18 cellular contexts compared by ENCODE assay signal in genomic region chrX:31543565-31544125, GRCh38.
DNase-seq lines count a peak whose midpoint lies in the region; TF ChIP-seq lines count a peak whose summit lies in the region.
"Had no signal": no experiment of that assay in that cellular context is flagged by ENCODE, and none has a peak within 500 bp of the region (broad histone marks: within the 10 kb centered on the region; RNA-seq: fewer than 3 reads in every experiment).

No MANE protein-coding gene starts in this region.

- H3K23ac ChIP-seq in mesendoderm (ENCODE audit: low read length): no peak overlapping the region

- H3K9me3 ChIP-seq in A673 (ENCODE audit: low read depth, low read length, poor library complexity, severe bottlenecking) (no peaks in the 10 kb centered on the region), colonic mucosa (no peaks in the 10 kb centered on the region)
- H3K9me3 ChIP-seq: A549, BLaER1 had no signal

- H3K4me1 ChIP-seq in mesendoderm (ENCODE audit: control insufficient read depth, low read depth, low read length) (no peaks in the 10 kb centered on the region), A673 (ENCODE audit: insufficient read depth, low read length, poor library complexity, severe bottlenecking) (no peaks in the 10 kb centered on the region), colonic mucosa (no peaks in the 10 kb centered on the region)
- H3K4me1 ChIP-seq: A549, BLaER1 had no signal

- no peak overlapping the region for H3K4me3 ChIP-seq in fibroblast of the aortic adventitia (ENCODE audit: low read depth, low read length)
- H3K4me3 ChIP-seq in mesendoderm (ENCODE audit: low read length): no peak overlapping the region
- no peak overlapping the region for H3K4me3 ChIP-seq in A673 (ENCODE audit: low read depth, low read length, poor library complexity, severe bottlenecking)
- no peak overlapping the region for H3K4me3 ChIP-seq in colonic mucosa
- H3K4me3 ChIP-seq: A549, BLaER1, GM12878 had no signal

- CTCF ChIA-PET in A673 (lab: Charles Lee): no interaction called here

- no peak overlapping the region for H3K18ac ChIP-seq in mesendoderm (ENCODE audit: low read length)

- H2BK15ac ChIP-seq in mesendoderm (replicated peaks; ENCODE audit: low read depth): no peak overlapping the region

- H3K4me2 ChIP-seq in mesendoderm (ENCODE audit: low read length): no peak overlapping the region
- H3K4me2 ChIP-seq: A549, BLaER1 had no signal

- DNase-seq in EH (ENCODE audit: low read depth) (peak; percentile 39), amniotic epithelial cell (ENCODE audit: low read depth) (peak; percentile 48), fibroblast of the aortic adventitia (ENCODE audit: low read depth) (peak; percentile 19), mesendoderm (peak; percentile 35), NCI-H510A treated with DMSO at 0.1 percent for 48 hours (lab: John Stamatoyannopoulos, UW) (no peak), A673 (ENCODE audit: low spot score) (no peak), colonic mucosa (no peak)
- DNase-seq in stimulated activated naive CD4-positive, alpha-beta T cell treated with Interleukin-2 at 50 U/mL for 16 hours (lab: John Stamatoyannopoulos, UW): no peak
- DNase-seq: Calu3; CD4-positive, alpha-beta memory T cell; DMS79 treated with DMSO at 0.1 percent for 48 hours; EL; H9; IMR-90; KBM-7 had no signal

- H3K36me3 ChIP-seq in mesendoderm (ENCODE audit: control insufficient read depth, insufficient read depth, low read length) (no peaks in the 10 kb centered on the region), A673 (ENCODE audit: insufficient read depth, low read length, poor library complexity, severe bottlenecking) (no peaks in the 10 kb centered on the region), colonic mucosa (no peaks in the 10 kb centered on the region)
- H3K36me3 ChIP-seq: BLaER1 had no signal

- H3K79me2 ChIP-seq in mesendoderm (ENCODE audit: control insufficient read depth, insufficient read depth, low read length): no peaks in the 10 kb centered on the region

- H3K9ac ChIP-seq in mesendoderm (ENCODE audit: low read length): no peak overlapping the region
- H3K9ac ChIP-seq in colonic mucosa (ENCODE audit: low read depth in 2 of 2, low read length in 2 of 2): no peak overlapping the region
- H3K9ac ChIP-seq: BLaER1 had no signal

- H2AK5ac ChIP-seq in mesendoderm (ENCODE audit: low read length): no peak overlapping the region

- H3K27ac ChIP-seq in mesendoderm (ENCODE audit: low read depth, low read length): no peak overlapping the region
- no peak overlapping the region for H3K27ac ChIP-seq in A673 (ENCODE audit: low read depth, low read length, poor library complexity, severe bottlenecking)
- no peak overlapping the region for H3K27ac ChIP-seq in colonic mucosa
- H3K27ac ChIP-seq: A549, BLaER1 had no signal

- no peaks in the 10 kb centered on the region for H3K79me1 ChIP-seq in mesendoderm (ENCODE audit: low read length)

- H2BK120ac ChIP-seq in mesendoderm (ENCODE audit: low read depth, low read length): no peak overlapping the region

- no TSS peak for BruUV-seq in A673 (replicated peaks; lab: Mats Ljungman, UMichigan)

- intact Hi-C loops in A673 (cut with micrococcal nuclease; ENCODE audit: unreplicated experiment): no loop called here
- intact Hi-C loops in colonic mucosa (cut with DNase I): no loop called here

- POLR2A ChIA-PET in A673 (lab: Charles Lee; ENCODE audit: low non-redundant PET): no interaction called here

- H3K4ac ChIP-seq in mesendoderm (ENCODE audit: low read depth, low read length): no peak overlapping the region

- H3K56ac ChIP-seq in mesendoderm (ENCODE audit: low read length): no peak overlapping the region

- no CpG with 5 or more reads among the region's 8 CpGs for WGBS in mesendoderm (ENCODE audit: extremely low coverage, insufficient coverage, low lambda C conversion rate)

- TF ChIP-seq CTCF in fibroblast of the aortic adventitia (IDR thresholded peaks at IDR 0.05; ENCODE audit: insufficient read depth, low read length) (no peak), A673 (conservative IDR thresholded peaks at IDR 0.05; ENCODE audit: low read depth, low read length) (no peak), colonic mucosa (IDR thresholded peaks at IDR 0.05) (no peak)

- no peak overlapping the region for H4K8ac ChIP-seq in mesendoderm (ENCODE audit: low read depth, low read length)

- no peak overlapping the region for H2BK5ac ChIP-seq in mesendoderm (ENCODE audit: low read length)

- H4K5ac ChIP-seq in mesendoderm (ENCODE audit: low read length): no peak overlapping the region

- H3K27me3 ChIP-seq in mesendoderm (ENCODE audit: insufficient read depth, low read length, poor library complexity): no peaks in the 10 kb centered on the region
- H3K27me3 ChIP-seq in A673 (replicated peaks; ENCODE audit: insufficient read depth, low read depth, low read length, poor library complexity): no peaks in the 10 kb centered on the region
- peaks cover 6% of the 10 kb centered on the region for H3K27me3 ChIP-seq in colonic mucosa

Comparison
In these comparisons a context has a peak if more than half of its experiments do, and no peak if none do; other contexts are left out.
1. DNase-seq: peak in EH (single experiment), amniotic epithelial cell (single experiment), fibroblast of the aortic adventitia (single experiment) and mesendoderm (single experiment); none in NCI-H510A treated with DMSO at 0.1 percent for 48 hours (single experiment), A673 (single experiment), colonic mucosa (single experiment) and stimulated activated naive CD4-positive, alpha-beta T cell treated with Interleukin-2 at 50 U/mL for 16 hours (single experiment).